ENCODE assay signal across 22 cellular contexts in genomic region chr2:32074161-32074506, GRCh38.
"Had no signal": no experiment of that assay in that cellular context is flagged by ENCODE, and none has a peak within 500 bp of the region (broad histone marks: within the 10 kb centered on the region; RNA-seq: fewer than 3 reads in every experiment).

No MANE protein-coding gene starts in this region.

- ATAC-seq: activated CD8-positive, alpha-beta memory T cell treated with anti-CD3 and anti-CD28 coated beads, Interleukin-2, amount 10 ng/mL, durations not matched to agents 7 days and 5 days; activated CD8-positive, alpha-beta T cell treated with anti-CD3 and anti-CD28 coated beads for 36 hours; activated naive CD8-positive, alpha-beta T cell treated with anti-CD3 and anti-CD28 coated beads, Interleukin-2, amount 50 U/mL, for 24 hours; lower lobe of right lung; pancreas; psoas muscle; stimulated activated naive CD8-positive, alpha-beta T cell treated with anti-CD3 and anti-CD28 coated beads, Interleukin-15, Interleukin-2, amounts not matched to agents 100 U/mL and 50 U/mL, for 24 hours had no signal

- H3K4me3 ChIP-seq: breast epithelium, colonic mucosa, lower lobe of right lung, pancreas, psoas muscle, upper lobe of left lung, vagina had no signal

- H3K36me3 ChIP-seq: breast epithelium, colonic mucosa, pancreas, vagina had no signal

- H3K4me1 ChIP-seq: breast epithelium, lower lobe of right lung, pancreas, psoas muscle, upper lobe of left lung, vagina had no signal

- H3K27ac ChIP-seq: breast epithelium, colonic mucosa, lower lobe of right lung, pancreas, psoas muscle, upper lobe of left lung, vagina had no signal

- H3K9me3 ChIP-seq: breast epithelium, colonic mucosa, lower lobe of right lung, pancreas, psoas muscle, upper lobe of left lung, vagina had no signal

- H3K27me3 ChIP-seq: breast epithelium, colonic mucosa, pancreas, upper lobe of left lung, vagina had no signal

- DNase-seq: activated B cell treated with CpG ODN at 0.5 μM for 24 hours; activated CD4-positive, alpha-beta T cell treated with anti-CD3 and anti-CD28 coated beads, Interleukin-2, amount 50 U/mL, for 1 hour; activated CD8-positive, alpha-beta memory T cell treated with anti-CD3 and anti-CD28 coated beads, Interleukin-2, amount 10 ng/mL, durations not matched to agents 7 days and 5 days; activated CD8-positive, alpha-beta T cell treated with anti-CD3 and anti-CD28 coated beads for 36 hours; activated naive CD8-positive, alpha-beta T cell treated with anti-CD3 and anti-CD28 coated beads, Interleukin-2, amount 50 U/mL, for 24 hours; activated T-cell treated with anti-CD3 and anti-CD28 coated beads, Interleukin-2, amount 50 U/mL, for 48 hours; amygdala; colonic mucosa; effector CD8-positive, alpha-beta T cell; glutamatergic neuron; kidney; lower lobe of right lung; mesendoderm; pancreas; psoas muscle; stimulated activated CD4-positive, alpha-beta T cell treated with anti-CD3 and anti-CD28 coated beads, Interleukin-2, amount 100 ng/mL, for 48 hours; stimulated activated naive CD8-positive, alpha-beta T cell treated with anti-CD3 and anti-CD28 coated beads, Interleukin-15, Interleukin-2, amounts not matched to agents 100 U/mL and 50 U/mL, for 24 hours; T-helper 1 cell; upper lobe of left lung had no signal

- FAIRE-seq: frontal cortex, kidney, pancreas had no signal
